8 cellular contexts compared by ENCODE assay signal in genomic region chr19:46788101-46788967, GRCh38. TPM values are rescaled to one million over a fixed set of nuclear protein-coding genes. Genes with fewer than 3 reads are reported as not detected.
A peak's percentile ranks its signal among the peaks of the same experiment; 100 is the strongest.
DNase-seq lines count a peak whose midpoint lies in the region; ATAC-seq and TF ChIP-seq lines count a peak whose summit lies in the region.

Gene SLC1A5 (minus strand): TSS chr19:46788594. CDS start chr19:46787965, 629 bp downstream.

- H3K27me3 ChIP-seq in mammary epithelial cell (ENCODE audit: insufficient read depth, low read length): no peaks in the 10 kb centered on the region
- no peaks in the 10 kb centered on the region for H3K27me3 ChIP-seq in spleen (replicated peaks in 1 of 7)

- BruUV-seq in mammary epithelial cell (replicated peaks; lab: Mats Ljungman, UMichigan): TSS peak; percentile 81

- peak within 1 kb of the TSS; percentile 78 for H3K4me2 ChIP-seq in mammary epithelial cell (ENCODE audit: insufficient read depth, low read depth, low read length)

- peak within 1 kb of the TSS; percentile 90 for H3K9ac ChIP-seq in mammary epithelial cell (ENCODE audit: insufficient read depth, low read length)

- in situ Hi-C loops in mammary epithelial cell (cut with MboI; ENCODE audit: low sequenced_read_pairs in 2 of 2): loop anchor here in 1 of 2 donors (5.0 kb wide), 1 partner anchor 54 kb away; no protein-coding TSS in a partner anchor

- WGBS in mammary epithelial cell (ENCODE audit: low coverage, missing lambda C conversion rate): 0% methylated on average over 20 of the region's 52 CpGs
- 1 to 2% (median 1%) methylated on average over 38 to 52 of the region's 52 CpGs for WGBS in spleen, 5 donors

- peaks cover 51% of the 10 kb centered on the region for H3K79me2 ChIP-seq in mammary epithelial cell (ENCODE audit: insufficient read depth, low read length)

- H3K36me3 ChIP-seq in mammary epithelial cell (ENCODE audit: insufficient read depth, low read length): peaks cover 10% of the 10 kb centered on the region
- peaks cover 0 to 9% (median 2%) of the 10 kb centered on the region in 6 donors for H3K36me3 ChIP-seq in spleen

- peak; percentile 79 for DNase-seq in AG04449 (ENCODE audit: low read depth, low spot score)
- peak; percentile 93 for DNase-seq in NCI-H345 (lab: John Stamatoyannopoulos, UW)
- DNase-seq in mammary epithelial cell: peak; percentile 94
- peak; percentile 57 for DNase-seq in inferior parietal cortex (ENCODE audit: extremely low spot score)
- DNase-seq in spleen: peak; percentile 99

- intact Hi-C loops in mammary epithelial cell (cut with micrococcal nuclease): loop anchor here (1.0 to 10.0 kb wide), 6 partner anchors 36 to 466 kb away; partner anchors contain the start of gene CCDC9
- intact Hi-C loops in spleen (cut with DNase I; ENCODE audit: low total_unique reads): no loop called here

- TF ChIP-seq CTCF in AG04449 (IDR thresholded peaks at IDR 0.05; ENCODE audit: insufficient read depth, low read length, missing control alignments) (no peak), WI38 (IDR thresholded peaks at IDR 0.05; ENCODE audit: low read depth, low read length) (no peak), mammary epithelial cell (conservative IDR thresholded peaks at IDR 0.05 in 1 of 2, IDR thresholded peaks at IDR 0.05 in 1 of 2; ENCODE audit: extremely low read depth in 1 of 2, insufficient read depth in 1 of 2, low read depth in 1 of 2, low read length in 2 of 2) (no peak), spleen (IDR thresholded peaks at IDR 0.05 in 8 of 11, conservative IDR thresholded peaks at IDR 0.05 in 3 of 11) (peak in 1 of 11 experiments; percentile 12)

- H3K4me1 ChIP-seq in mammary epithelial cell (ENCODE audit: insufficient read depth, low read length) (peaks cover 37% of the 10 kb centered on the region), spleen (peaks cover 19 to 74% (median 52%) of the 10 kb centered on the region in 6 donors)

- POLR2A ChIA-PET in AG04449 (lab: Yijun Ruan, JAX): interaction anchor here (0.5 to 3.3 kb wide), 22 partner anchors 8 to 203 kb away, joined by 3 to 32 read pairs (median 3); no protein-coding TSS in a partner anchor

- peak; percentile 87 to 98 (median 96) for TF ChIP-seq POLR2A in spleen (IDR thresholded peaks at IDR 0.05)

- CTCF ChIA-PET in AG04449 (lab: Yijun Ruan, JAX) (interaction anchor here (1.2 to 4.4 kb wide), 3 partner anchors 30 to 225 kb away, joined by 3 to 25 read pairs (median 5); no protein-coding TSS in a partner anchor), mammary epithelial cell (lab: Charles Lee; ENCODE audit: low non-redundant PET) (no interaction called here)

- dilution Hi-C loops in mammary epithelial cell (cut with HindIII; ENCODE audit: low sequenced_read_pairs): loop anchor here (10.0 kb wide), 1 partner anchor 206 kb away; no protein-coding TSS in a partner anchor

- H4K20me1 ChIP-seq in mammary epithelial cell (ENCODE audit: insufficient read depth, low read length): no peaks in the 10 kb centered on the region

- peak within 1 kb of the TSS; percentile 81 for H3K27ac ChIP-seq in mammary epithelial cell (ENCODE audit: insufficient read depth, low read depth, low read length)
- peak within 1 kb of the TSS; percentile 15 to 94 (median 84) for H3K27ac ChIP-seq in spleen

- H3K9me3 ChIP-seq in mammary epithelial cell (replicated peaks; ENCODE audit: insufficient read depth, low read length) (no peaks in the 10 kb centered on the region), spleen (no peaks in the 10 kb centered on the region)

- ATAC-seq in GM18909 (IDR thresholded peaks at IDR 0.05; ENCODE audit: poor library complexity, unreplicated experiment): peak; percentile 69
- peak; percentile 65 for ATAC-seq in HG03175 (IDR thresholded peaks at IDR 0.05; ENCODE audit: unreplicated experiment)

- peak within 1 kb of the TSS; percentile 95 for H3K4me3 ChIP-seq in AG04449 (ENCODE audit: low read depth, low read length)
- peak within 1 kb of the TSS; percentile 83 for H3K4me3 ChIP-seq in WI38 (ENCODE audit: low read depth, low read length)
- H3K4me3 ChIP-seq in mammary epithelial cell (replicated peaks in 1 of 3; ENCODE audit: insufficient read depth in 1 of 3, low read depth in 2 of 3, low read length in 3 of 3): peak within 1 kb of the TSS; percentile 85 to 89 (median 87)
- H3K4me3 ChIP-seq in spleen: peak within 1 kb of the TSS; percentile 60 to 93 (median 80)

- no peak within 1 kb of the TSS for H2AFZ ChIP-seq in mammary epithelial cell (ENCODE audit: low read depth, low read length)

RNA-seq across cellular contexts. Expression of gene SLC1A5, which starts in this region (rescaled TPM):
- 100 to 1,000 TPM; 328 to 370 TPM for total RNA-seq in mammary epithelial cell
- polyA plus RNA-seq in mammary epithelial cell: 274 TPM
- polyA minus RNA-seq in mammary epithelial cell: 353 TPM
- total RNA-seq in spleen: 10 to 100 TPM; 45.1 to 62.8 (median 49.8) TPM
- polyA plus RNA-seq in spleen: 10 to 100 TPM; 13.2 to 29.5 (median 23.0) TPM

Comparison
In these comparisons a context has a peak if more than half of its experiments do, and no peak if none do; other contexts are left out.
1. Peak in every context shown above with its lines: DNase-seq, ATAC-seq, H3K4me3 ChIP-seq and H3K27ac ChIP-seq.
2. RNA of gene SLC1A5 (total RNA-seq): 328 to 370 TPM in mammary epithelial cell; 45.1 to 62.8 TPM in spleen; every median in the first group is over 4 times any median in the second.